8 cellular contexts compared by ENCODE assay signal in genomic region chr19:45179848-45180370, GRCh38. TPM values are rescaled to one million over a fixed set of nuclear protein-coding genes. Genes with fewer than 3 reads are reported as not detected.
DNase-seq lines count a peak whose midpoint lies in the region; ATAC-seq, FAIRE-seq and TF ChIP-seq lines count a peak whose summit lies in the region.

No MANE protein-coding gene starts in this region.

- peaks cover 8% of the 10 kb centered on the region for H3K36me3 Mint-ChIP-seq in activated CD4-positive, alpha-beta T cell treated with anti-CD3 and anti-CD28 coated beads for 36 hours (ENCODE audit: low read depth)

- TF ChIP-seq CTCF in HepG2 (CRISPR knock-in tag; IDR thresholded peaks at IDR 0.05), result no peak
- no peak for TF ChIP-seq CTCF in testis (IDR thresholded peaks at IDR 0.05)

- H2AFZ ChIP-seq in HepG2 (ENCODE audit: low read length), result no peak overlapping the region

- peaks cover 17% of the 10 kb centered on the region for H3K79me2 ChIP-seq in HepG2 (ENCODE audit: insufficient read depth, low read length)

- 19% methylated on average over 7 of the region's 14 CpGs for WGBS in HepG2 (ENCODE audit: low lambda C conversion rate)
- 22 to 24% methylated on average over 7 to 10 of the region's 14 CpGs for WGBS in testis, 2 donors

- H3K9me3 ChIP-seq in adipocyte (ENCODE audit: control insufficient read depth, low read length) (no peaks in the 10 kb centered on the region), HepG2 (ENCODE audit: low read length) (no peaks in the 10 kb centered on the region), testis (no peaks in the 10 kb centered on the region)

- CTCF ChIA-PET in activated CD4-positive, alpha-beta T cell treated with anti-CD3 and anti-CD28 coated beads for 36 hours (lab: Charles Lee), result interaction anchor here (0.6 to 2.5 kb wide), 5 partner anchors 7 to 305 kb away, joined by 3 to 9 read pairs (median 3); partner anchors contain the start of gene CLASRP
- CTCF ChIA-PET in HepG2 (lab: Yijun Ruan, JAX; ENCODE audit: low intra/inter-chr PET ratio, low total read pairs), result no interaction called here

- H3K4me2 ChIP-seq in HepG2 (ENCODE audit: low read depth, low read length), result peak overlapping the region; percentile 76

- no peak for ATAC-seq in activated CD4-positive, alpha-beta T cell treated with anti-CD3 and anti-CD28 coated beads for 36 hours
- no peak for ATAC-seq in HepG2

- H3K36me3 ChIP-seq in adipocyte (ENCODE audit: control insufficient read depth, insufficient read depth, low read length, severe bottlenecking), result no peaks in the 10 kb centered on the region
- H3K36me3 ChIP-seq in HepG2 (replicated peaks in 1 of 2; ENCODE audit: control insufficient read depth in 1 of 2, insufficient read depth in 2 of 2, low read length in 2 of 2), result no peaks in the 10 kb centered on the region
- no peaks in the 10 kb centered on the region for H3K36me3 ChIP-seq in testis (ENCODE audit: low read depth, missing control alignments)

- TF ChIP-seq RAD21 in HepG2 (CRISPR knock-in tag; IDR thresholded peaks at IDR 0.05), result no peak

- peaks cover 21% of the 10 kb centered on the region for H3K4me1 Mint-ChIP-seq in activated CD4-positive, alpha-beta T cell treated with anti-CD3 and anti-CD28 coated beads for 36 hours

- H3K4me3 ChIP-seq in adipocyte (ENCODE audit: low read length), result peak overlapping the region; percentile 99
- peak overlapping the region; percentile 76 to 92 (median 87) for H3K4me3 ChIP-seq in HepG2 (replicated peaks in 1 of 3; ENCODE audit: insufficient read depth in 1 of 3, low read depth in 2 of 3, low read length in 3 of 3)
- H3K4me3 ChIP-seq in testis, result peak overlapping the region; percentile 67 to 83

- H3K9ac ChIP-seq in adipocyte (ENCODE audit: low read length) (peak overlapping the region; percentile 91), HepG2 (ENCODE audit: insufficient read depth, low read depth, low read length) (peak overlapping the region; percentile 78)

- H3K27ac Mint-ChIP-seq in activated CD4-positive, alpha-beta T cell treated with anti-CD3 and anti-CD28 coated beads for 36 hours, result peak overlapping the region; percentile 31

- no TSS peak for BruUV-seq in HepG2 (replicated peaks; lab: Mats Ljungman, UMichigan)

- POLR2A ChIA-PET in activated CD4-positive, alpha-beta T cell treated with anti-CD3 and anti-CD28 coated beads for 36 hours (lab: Charles Lee), result interaction anchor here (0.6 kb wide), 1 partner anchor 290 kb away, joined by 3 read pairs; no protein-coding TSS in a partner anchor
- POLR2A ChIA-PET in HepG2 (lab: Yijun Ruan, JAX), result interaction anchor here (2.7 to 3.4 kb wide), 2 partner anchors 12 to 26 kb away, joined by 23 to 29 read pairs; no protein-coding TSS in a partner anchor

- no peaks in the 10 kb centered on the region for H3K27me3 Mint-ChIP-seq in activated CD4-positive, alpha-beta T cell treated with anti-CD3 and anti-CD28 coated beads for 36 hours

- intact Hi-C loops in activated CD4-positive, alpha-beta T cell treated with anti-CD3 and anti-CD28 coated beads for 36 hours (cut with DNase I, micrococcal nuclease), result loop anchor here (2.0 to 5.0 kb wide), 8 partner anchors 103 to 723 kb away; partner anchors contain the start of genes GEMIN7 (in 1 of the 2), MYPOP (in 1 of the 2), SYMPK (in 1 of the 2) and VASP (in 1 of the 2)
- intact Hi-C loops in HepG2 (cut with micrococcal nuclease; ENCODE audit: unreplicated experiment), result loop anchor here (10.0 kb wide), 1 partner anchor 65 kb away; the partner anchor contains the start of gene EXOC3L2
- intact Hi-C loops in testis (cut with DNase I; ENCODE audit: low total_unique reads), result no loop called here

- no peaks in the 10 kb centered on the region for H4K20me1 ChIP-seq in HepG2 (ENCODE audit: insufficient read depth, low read length)

- DNase-seq in activated CD4-positive, alpha-beta T cell treated with anti-CD3 and anti-CD28 coated beads for 36 hours, result no peak
- no peak for DNase-seq in activated CD4-positive, alpha-beta T cell treated with anti-CD3 and anti-CD28 coated beads, Interleukin-2, amount 50 U/mL, for 48 hours
- DNase-seq in adipocyte (ENCODE audit: low read depth) (no peak), HepG2 (ENCODE audit: low spot score) (no peak), testis (peak; percentile 45), SHP77 (lab: John Stamatoyannopoulos, UW) (no peak), DMS79 (lab: John Stamatoyannopoulos, UW) (no peak), NCI-H345 treated with DMSO at 0.1 percent for 48 hours (lab: John Stamatoyannopoulos, UW; ENCODE audit: unreplicated experiment) (no peak)

- H3K27me3 ChIP-seq in adipocyte (replicated peaks; ENCODE audit: control insufficient read depth, insufficient read depth, low read length), result no peaks in the 10 kb centered on the region
- H3K27me3 ChIP-seq in HepG2 (ENCODE audit: control insufficient read depth in 1 of 2, insufficient read depth in 2 of 2, low read length in 2 of 2), result no peaks in the 10 kb centered on the region; a peak in 1 of 5 replicates
- no peaks in the 10 kb centered on the region for H3K27me3 ChIP-seq in testis

- H3K4me1 ChIP-seq in adipocyte (ENCODE audit: control insufficient read depth, insufficient read depth, low read length), result peaks cover 30% of the 10 kb centered on the region
- peaks cover 36% of the 10 kb centered on the region for H3K4me1 ChIP-seq in HepG2 (ENCODE audit: insufficient read depth, low read length)
- peaks cover 22% of the 10 kb centered on the region for H3K4me1 ChIP-seq in testis

- TF ChIP-seq POLR2A in HepG2 (IDR thresholded peaks at IDR 0.05; ENCODE audit: insufficient read depth in 1 of 2, low read depth in 2 of 2, low read length in 2 of 2), result no peak
- TF ChIP-seq POLR2A in testis (IDR thresholded peaks at IDR 0.05), result no peak

- in situ Hi-C loops in HepG2 (cut with HindIII; ENCODE audit: extremely low pct_ligation_motif_present, low pct_unique_long_range_greater_than_20kb), result no loop called here

- FAIRE-seq in HepG2 (lab: Jason Lieb, UNC), result no peak

- no peaks in the 10 kb centered on the region for H3K9me3 Mint-ChIP-seq in activated CD4-positive, alpha-beta T cell treated with anti-CD3 and anti-CD28 coated beads for 36 hours (ENCODE audit: low read depth)

- peak overlapping the region; percentile 73 for H3K4me3 Mint-ChIP-seq in activated CD4-positive, alpha-beta T cell treated with anti-CD3 and anti-CD28 coated beads for 36 hours

- no peak for TF ChIP-seq EP300 in HepG2 (IDR thresholded peaks at IDR 0.05; ENCODE audit: low read depth in 2 of 2, low read length in 2 of 2)
- no peak for TF ChIP-seq EP300 in HepG2 (CRISPR knock-in tag; IDR thresholded peaks at IDR 0.05; ENCODE audit: borderline replicate concordance)

- H3K27ac ChIP-seq in HepG2 (ENCODE audit: extremely low read length, insufficient read depth, low read length) (peak overlapping the region; percentile 79), testis (peak overlapping the region; percentile 90 to 91)

RNA-seq across cellular contexts. Expression of gene BLOC1S3, which starts 1.3 kb away (rescaled TPM):
- 10 to 100 TPM; 10.7 to 11.2 TPM for total RNA-seq in activated CD4-positive, alpha-beta T cell treated with anti-CD3 and anti-CD28 coated beads for 36 hours
- 3.2 and 4.3 TPM in 2 replicates for total RNA-seq in HepG2 (2016; rRNA removed; fragmentation: Illumina TruSeq; extraction: Trizol)
- total RNA-seq in HepG2 (2016; cell fraction: cytosol; rRNA removed; fragmentation: Illumina TruSeq; extraction: Trizol; ENCODE audit: low read depth), result 1.4 TPM in 2 replicates
- 3.1 and 4.0 TPM in 2 replicates for total RNA-seq in HepG2 (2016; cell fraction: insoluble cytoplasmic fraction; rRNA removed; fragmentation: Illumina TruSeq; extraction: Trizol)
- total RNA-seq in HepG2 (2016; cell fraction: membrane; rRNA removed; fragmentation: Illumina TruSeq; extraction: Trizol), result 2.1 and 2.5 TPM in 2 replicates
- 3.4 and 3.8 TPM in 2 replicates for total RNA-seq in HepG2 (2016; cell fraction: nucleus; rRNA removed; fragmentation: Illumina TruSeq; extraction: Trizol)
- 4.8 TPM in 2 replicates for polyA plus RNA-seq in HepG2 (2011; rRNA removed)
- polyA plus RNA-seq in HepG2 (2011; cell fraction: cytosol; rRNA removed), result 3.4 TPM in 2 replicates
- 3.0 and 3.8 TPM in 2 replicates for polyA plus RNA-seq in HepG2 (2011; cell fraction: nucleus; rRNA removed)
- polyA plus RNA-seq in HepG2 (2012), result 3.5 and 3.6 TPM in 2 replicates
- 2.6 and 2.9 TPM in 2 replicates for polyA plus RNA-seq in HepG2 (2016; cell fraction: cytosol; fragmentation: Illumina TruSeq; extraction: Trizol; ENCODE audit: low read depth)
- polyA plus RNA-seq in HepG2 (2016; cell fraction: insoluble cytoplasmic fraction; fragmentation: Illumina TruSeq; extraction: Trizol; ENCODE audit: low read depth), result 6.8 and 7.3 TPM in 2 replicates
- polyA plus RNA-seq in HepG2 (2016; cell fraction: membrane; fragmentation: Illumina TruSeq; extraction: Trizol; ENCODE audit: low read depth), result 4.1 and 5.0 TPM in 2 replicates
- 6.8 and 9.9 TPM in 2 replicates for polyA plus RNA-seq in HepG2 (2016; cell fraction: nucleus; fragmentation: Illumina TruSeq; extraction: Trizol; ENCODE audit: insufficient read depth, low read depth)
- 9.1 and 11.7 TPM in 2 replicates for polyA minus RNA-seq in HepG2 (2011; rRNA and poly(A)+ RNA removed; ENCODE audit: low replicate concordance)
- polyA minus RNA-seq in HepG2 (2011; cell fraction: cytosol; rRNA and poly(A)+ RNA removed), result 4.1 and 6.6 TPM in 2 replicates
- 2.5 and 2.6 TPM in 2 replicates for polyA minus RNA-seq in HepG2 (2011; cell fraction: nucleus; rRNA and poly(A)+ RNA removed)
- total RNA-seq in testis, result 10 to 100 TPM; 38.2 to 43.7 TPM
- 14.1 TPM for polyA plus RNA-seq in testis (ENCODE audit: insufficient read depth, low read depth, low replicate concordance)

RNA-seq across cellular contexts. Expression of gene TRAPPC6A, which starts 1.9 kb away (rescaled TPM):
- 10 to 100 TPM; 18.3 to 25.1 TPM for total RNA-seq in activated CD4-positive, alpha-beta T cell treated with anti-CD3 and anti-CD28 coated beads for 36 hours
- 6.2 and 6.5 TPM in 2 replicates for total RNA-seq in HepG2 (2016; rRNA removed; fragmentation: Illumina TruSeq; extraction: Trizol)
- total RNA-seq in HepG2 (2016; cell fraction: cytosol; rRNA removed; fragmentation: Illumina TruSeq; extraction: Trizol; ENCODE audit: low read depth), result 5.2 and 6.6 TPM in 2 replicates
- total RNA-seq in HepG2 (2016; cell fraction: insoluble cytoplasmic fraction; rRNA removed; fragmentation: Illumina TruSeq; extraction: Trizol), result 5.7 and 6.5 TPM in 2 replicates
- 5.0 and 5.6 TPM in 2 replicates for total RNA-seq in HepG2 (2016; cell fraction: membrane; rRNA removed; fragmentation: Illumina TruSeq; extraction: Trizol)
- 1.9 and 4.0 TPM in 2 replicates for total RNA-seq in HepG2 (2016; cell fraction: nucleus; rRNA removed; fragmentation: Illumina TruSeq; extraction: Trizol)
- polyA plus RNA-seq in HepG2 (2011; rRNA removed), result 21.0 and 27.2 TPM in 2 replicates
- polyA plus RNA-seq in HepG2 (2011; cell fraction: cytosol; rRNA removed), result 38.4 and 42.6 TPM in 2 replicates
- polyA plus RNA-seq in HepG2 (2011; cell fraction: nucleus; rRNA removed), result 20.2 and 22.1 TPM in 2 replicates
- polyA plus RNA-seq in HepG2 (2012), result 20.1 and 25.3 TPM in 2 replicates
- polyA plus RNA-seq in HepG2 (2016; cell fraction: cytosol; fragmentation: Illumina TruSeq; extraction: Trizol; ENCODE audit: low read depth), result 7.8 and 8.7 TPM in 2 replicates
- polyA plus RNA-seq in HepG2 (2016; cell fraction: insoluble cytoplasmic fraction; fragmentation: Illumina TruSeq; extraction: Trizol; ENCODE audit: low read depth), result 6.9 and 7.6 TPM in 2 replicates
- polyA plus RNA-seq in HepG2 (2016; cell fraction: membrane; fragmentation: Illumina TruSeq; extraction: Trizol; ENCODE audit: low read depth), result 5.5 and 5.7 TPM in 2 replicates
- 4.9 and 6.4 TPM in 2 replicates for polyA plus RNA-seq in HepG2 (2016; cell fraction: nucleus; fragmentation: Illumina TruSeq; extraction: Trizol; ENCODE audit: insufficient read depth, low read depth)
- polyA minus RNA-seq in HepG2 (2011; rRNA and poly(A)+ RNA removed; ENCODE audit: low replicate concordance), result 2.0 and 9.1 TPM in 2 replicates
- polyA minus RNA-seq in HepG2 (2011; cell fraction: cytosol; rRNA and poly(A)+ RNA removed), result 4.9 and 5.5 TPM in 2 replicates
- 3.6 and 5.5 TPM in 2 replicates for polyA minus RNA-seq in HepG2 (2011; cell fraction: nucleus; rRNA and poly(A)+ RNA removed)
- 10 to 100 TPM; 38.7 to 42.8 TPM for total RNA-seq in testis
- polyA plus RNA-seq in testis (ENCODE audit: insufficient read depth, low read depth, low replicate concordance), result 37.0 TPM

RNA-seq across cellular contexts. Expression of gene NKPD1, which starts 19.1 kb away (rescaled TPM):
- total RNA-seq in activated CD4-positive, alpha-beta T cell treated with anti-CD3 and anti-CD28 coated beads for 36 hours, result under 1 TPM; 0.09 to 0.11 TPM
- total RNA-seq in HepG2 (2016; rRNA removed; fragmentation: Illumina TruSeq; extraction: Trizol) (not detected in 2 replicates), testis (1 to 10 TPM; 1.3 to 4.2 TPM)
- total RNA-seq in HepG2 (2016; cell fraction: cytosol; rRNA removed; fragmentation: Illumina TruSeq; extraction: Trizol; ENCODE audit: low read depth), result not detected in 2 replicates
- not detected in 2 replicates for total RNA-seq in HepG2 (2016; cell fraction: insoluble cytoplasmic fraction; rRNA removed; fragmentation: Illumina TruSeq; extraction: Trizol)
- total RNA-seq in HepG2 (2016; cell fraction: membrane; rRNA removed; fragmentation: Illumina TruSeq; extraction: Trizol), result not detected in 2 replicates
- not detected in 2 replicates for total RNA-seq in HepG2 (2016; cell fraction: nucleus; rRNA removed; fragmentation: Illumina TruSeq; extraction: Trizol)
- polyA plus RNA-seq in HepG2 (2011; rRNA removed) (0.03 and 0.10 TPM in 2 replicates), testis (ENCODE audit: insufficient read depth, low read depth, low replicate concordance) (1.0 TPM)
- 0.03 and 0.04 TPM in 2 replicates for polyA plus RNA-seq in HepG2 (2011; cell fraction: cytosol; rRNA removed)
- polyA plus RNA-seq in HepG2 (2011; cell fraction: nucleus; rRNA removed), result 0.42 and 0.51 TPM in 2 replicates
- polyA plus RNA-seq in HepG2 (2012), result 0.04 TPM in 1 of 2 replicates, not detected in the other
- not detected in 2 replicates for polyA plus RNA-seq in HepG2 (2016; cell fraction: cytosol; fragmentation: Illumina TruSeq; extraction: Trizol; ENCODE audit: low read depth)
- not detected in 2 replicates for polyA plus RNA-seq in HepG2 (2016; cell fraction: insoluble cytoplasmic fraction; fragmentation: Illumina TruSeq; extraction: Trizol; ENCODE audit: low read depth)
- polyA plus RNA-seq in HepG2 (2016; cell fraction: membrane; fragmentation: Illumina TruSeq; extraction: Trizol; ENCODE audit: low read depth), result not detected in 2 replicates
- polyA plus RNA-seq in HepG2 (2016; cell fraction: nucleus; fragmentation: Illumina TruSeq; extraction: Trizol; ENCODE audit: insufficient read depth, low read depth), result 0.14 TPM in 1 of 2 replicates, not detected in the other
- 0.12 and 0.14 TPM in 2 replicates for polyA minus RNA-seq in HepG2 (2011; rRNA and poly(A)+ RNA removed; ENCODE audit: low replicate concordance)
- polyA minus RNA-seq in HepG2 (2011; cell fraction: cytosol; rRNA and poly(A)+ RNA removed), result not detected in 2 replicates
- polyA minus RNA-seq in HepG2 (2011; cell fraction: nucleus; rRNA and poly(A)+ RNA removed), result 0.13 TPM in 1 of 2 replicates, not detected in the other
